Comparison of ENCODE assay signal across 8 cellular contexts in genomic region chr5:54243483-54244080, GRCh38.
DNase-seq lines count a peak whose midpoint lies in the region; ATAC-seq and TF ChIP-seq lines count a peak whose summit lies in the region.

No MANE protein-coding gene starts in this region.

- DNase-seq in Ammon's horn (ENCODE audit: low spot score) (peak; percentile 54), HPDE6-E6E7 (ENCODE audit: extremely low spot score) (peak; percentile 17), SK-N-DZ (ENCODE audit: low spot score) (peak; percentile 26), endothelial cell (ENCODE audit: low spot score) (peak; percentile 47), neural progenitor cell (ENCODE audit: low spot score) (peak; percentile 58), HuH-7.5 (ENCODE audit: low spot score) (no peak), T-helper 17 cell (no peak)

- H3K27ac Mint-ChIP-seq in endothelial cell (ENCODE audit: unreplicated experiment) (no peak overlapping the region), neural progenitor cell (no peak overlapping the region), T-helper 17 cell (no peak overlapping the region)

- H3K4me3 ChIP-seq in GM12875 (ENCODE audit: low read depth, low read length), result no peak overlapping the region
- H3K4me3 ChIP-seq in neural progenitor cell, result no peak overlapping the region

- H3K9me3 Mint-ChIP-seq in endothelial cell (ENCODE audit: unreplicated experiment) (no peaks in the 10 kb centered on the region), neural progenitor cell (no peaks in the 10 kb centered on the region)

- no peaks in the 10 kb centered on the region for H4K20me1 ChIP-seq in neural progenitor cell (ENCODE audit: low read depth)

- H3K4me3 Mint-ChIP-seq in endothelial cell (ENCODE audit: unreplicated experiment) (no peak overlapping the region), neural progenitor cell (no peak overlapping the region), T-helper 17 cell (no peak overlapping the region)

- H3K36me3 ChIP-seq in neural progenitor cell, result no peaks in the 10 kb centered on the region

- no peaks in the 10 kb centered on the region for H3K4me1 ChIP-seq in neural progenitor cell

- H2AFZ ChIP-seq in neural progenitor cell (replicated peaks), result no peak overlapping the region

- H3K27ac ChIP-seq in neural progenitor cell, result no peak overlapping the region

- H3K9me3 ChIP-seq in neural progenitor cell (ENCODE audit: low read depth) (no peaks in the 10 kb centered on the region), T-helper 17 cell (ENCODE audit: control insufficient read depth, low read length, poor library complexity, severe bottlenecking) (no peaks in the 10 kb centered on the region)

- H3K36me3 Mint-ChIP-seq in endothelial cell (ENCODE audit: low read depth, unreplicated experiment) (no peaks in the 10 kb centered on the region), neural progenitor cell (no peaks in the 10 kb centered on the region), T-helper 17 cell (ENCODE audit: low read depth) (peaks cover 2% of the 10 kb centered on the region)

- H3K4me1 Mint-ChIP-seq in endothelial cell (ENCODE audit: unreplicated experiment) (peaks cover 40% of the 10 kb centered on the region), neural progenitor cell (no peaks in the 10 kb centered on the region), T-helper 17 cell (peaks cover 16% of the 10 kb centered on the region)

- no peaks in the 10 kb centered on the region for H3K27me3 ChIP-seq in neural progenitor cell

- no peaks in the 10 kb centered on the region for H3F3A ChIP-seq in neural progenitor cell (ENCODE audit: low read depth)

- H3K79me2 ChIP-seq in neural progenitor cell (ENCODE audit: low read depth), result no peaks in the 10 kb centered on the region

- no peak overlapping the region for H3K4me2 ChIP-seq in neural progenitor cell

- no peak overlapping the region for H3K9ac ChIP-seq in neural progenitor cell

- TF ChIP-seq CTCF in GM12875 (IDR thresholded peaks at IDR 0.05; ENCODE audit: borderline replicate concordance, insufficient read depth, low read depth, low read length) (peak; percentile 42; the same call in 1 of the 2 replicates), endothelial cell (IDR thresholded peaks at IDR 0.05; ENCODE audit: unreplicated experiment) (peak; percentile 91), neural progenitor cell (IDR thresholded peaks at IDR 0.05) (peak; percentile 93)

- H3K27me3 Mint-ChIP-seq in endothelial cell (ENCODE audit: unreplicated experiment) (peaks cover 3% of the 10 kb centered on the region), neural progenitor cell (ENCODE audit: insufficient read depth, low read depth) (no peaks in the 10 kb centered on the region), T-helper 17 cell (no peaks in the 10 kb centered on the region)

- ATAC-seq in T-helper 17 cell, result no peak

Comparison
In these comparisons a context has a peak if more than half of its experiments do, and no peak if none do; other contexts are left out.
1. DNase-seq: peak in Ammon's horn (single experiment), HPDE6-E6E7 (single experiment), SK-N-DZ (single experiment), endothelial cell (single experiment) and neural progenitor cell (single experiment); none in HuH-7.5 (single experiment) and T-helper 17 cell (0 of 3).
2. CTCF ChIP-seq: peak in every context shown above with its lines; median percentile 93 in neural progenitor cell; 91 in endothelial cell; 42 in GM12875.